In genomic region chr22:17638432-17639237, GRCh38 we compare ENCODE assay signal across 8 cellular contexts. TPM values are rescaled to one million over a fixed set of nuclear protein-coding genes. Genes with fewer than 3 reads are reported as not detected.
DNase-seq lines count a peak whose midpoint lies in the region; ATAC-seq, FAIRE-seq and TF ChIP-seq lines count a peak whose summit lies in the region.

TSS of gene BCL2L13 (plus strand) at chr22:17638757. CDS start at chr22:17655712, 16,955 bp downstream.

- FAIRE-seq in D721Med (lab: Jason Lieb, UNC), result no peak
- peak; percentile 78 for FAIRE-seq in endothelial cell of umbilical vein (lab: Jason Lieb, UNC)

- intact Hi-C loops in OCI-LY7 (cut with micrococcal nuclease; ENCODE audit: unreplicated experiment) (loop anchor here (1.0 to 10.0 kb wide), 5 partner anchors 44 to 439 kb away; partner anchors contain the start of genes ADA2, BID and PEX26), endothelial cell of umbilical vein (cut with micrococcal nuclease) (loop anchor here (1.0 to 10.0 kb wide), 4 partner anchors 10 to 436 kb away; partner anchors contain the start of genes ATP6V1E1, BID and PEX26)

- H3K4me2 ChIP-seq in OCI-LY7 (ENCODE audit: low read length), result peak within 1 kb of the TSS; percentile 88
- peak within 1 kb of the TSS; percentile 85 for H3K4me2 ChIP-seq in endothelial cell of umbilical vein (ENCODE audit: insufficient read depth, low read length)

- no peaks in the 10 kb centered on the region for H3K9me3 ChIP-seq in OCI-LY7 (ENCODE audit: low read length)
- no peaks in the 10 kb centered on the region for H3K9me3 ChIP-seq in endothelial cell of umbilical vein (replicated peaks; ENCODE audit: control insufficient read depth, insufficient read depth, low read length)

- peak within 1 kb of the TSS; percentile 81 for H3K27ac ChIP-seq in OCI-LY7 (ENCODE audit: low read depth, low read length, poor library complexity, severe bottlenecking)
- peak within 1 kb of the TSS; percentile 88 for H3K27ac ChIP-seq in endothelial cell of umbilical vein (ENCODE audit: insufficient read depth, low read depth, low read length)

- H3K79me2 ChIP-seq in OCI-LY7 (ENCODE audit: insufficient read depth, low read depth, low read length) (peaks cover 30% of the 10 kb centered on the region), endothelial cell of umbilical vein (ENCODE audit: control insufficient read depth, insufficient read depth, low read length) (peaks cover 15% of the 10 kb centered on the region)

- CTCF ChIA-PET in OCI-LY7 (lab: Charles Lee; ENCODE audit: unreplicated experiment), result interaction anchor here (0.5 to 0.9 kb wide), 2 partner anchors 80 to 83 kb away, joined by 3 to 4 read pairs; no protein-coding TSS in a partner anchor
- CTCF ChIA-PET in endothelial cell of umbilical vein (lab: Charles Lee), result interaction anchor here (0.6 to 1.4 kb wide), 5 partner anchors 9 to 104 kb away, joined by 3 to 5 read pairs (median 3); no protein-coding TSS in a partner anchor

- POLR2A ChIA-PET in OCI-LY7 (lab: Charles Lee), result interaction anchor here (0.7 to 1.5 kb wide), 8 partner anchors 9 to 143 kb away, joined by 3 to 5 read pairs (median 3); no protein-coding TSS in a partner anchor
- POLR2A ChIA-PET in endothelial cell of umbilical vein (lab: Charles Lee), result no interaction called here

- H3K4me3 ChIP-seq in OCI-LY7 (ENCODE audit: low read depth, low read length, poor library complexity, severe bottlenecking), result peak within 1 kb of the TSS; percentile 81
- H3K4me3 ChIP-seq in endothelial cell of umbilical vein (replicated peaks in 1 of 3; ENCODE audit: insufficient read depth in 1 of 3, low read depth in 1 of 3, low read length in 3 of 3), result peak within 1 kb of the TSS; percentile 60 to 92 (median 86)

- DNase-seq in D721Med (ENCODE audit: insufficient read length, low spot score) (peak; percentile 82), HuH-7 (ENCODE audit: low spot score) (peak; percentile 95), OCI-LY7 (ENCODE audit: low spot score) (peak; percentile 95), activated T-cell treated with anti-CD3 and anti-CD28 coated beads for 1 hour (ENCODE audit: low read depth) (peak; percentile 79), endothelial cell of umbilical vein (ENCODE audit: low read depth, low spot score) (peak; percentile 85), midbrain (lab: John Stamatoyannopoulos, UW) (peak; percentile 89)
- DNase-seq in stimulated activated CD8-positive, alpha-beta memory T cell treated with anti-CD3 and anti-CD28 coated beads, Interleukin-15, amount 100 ng/mL, for 48 hours (ENCODE audit: low read depth in 2 of 2), result peak; percentile 84 to 85

- H2AFZ ChIP-seq in OCI-LY7 (ENCODE audit: low read length) (peak within 1 kb of the TSS; percentile 53), endothelial cell of umbilical vein (ENCODE audit: low read depth, low read length) (peak within 1 kb of the TSS; percentile 57)

- H3K4me1 ChIP-seq in OCI-LY7 (ENCODE audit: insufficient read depth, low read length, poor library complexity, severe bottlenecking) (peaks cover 19% of the 10 kb centered on the region), endothelial cell of umbilical vein (ENCODE audit: control insufficient read depth, extremely low read depth, insufficient read depth, low read length) (peaks cover 16% of the 10 kb centered on the region)

- TF ChIP-seq POLR2A in endothelial cell of umbilical vein (IDR thresholded peaks at IDR 0.05; ENCODE audit: low read depth, low read length), result peak; percentile 76

- TF ChIP-seq CTCF in D721Med (IDR thresholded peaks at IDR 0.05; ENCODE audit: insufficient read depth, missing control alignments) (no peak), OCI-LY7 (conservative IDR thresholded peaks at IDR 0.05; ENCODE audit: low read length) (no peak), endothelial cell of umbilical vein (IDR thresholded peaks at IDR 0.05; ENCODE audit: extremely low read depth in 1 of 2, insufficient read depth in 1 of 2, low read depth in 1 of 2, low read length in 2 of 2) (no peak)

- H3K9ac ChIP-seq in endothelial cell of umbilical vein (replicated peaks; ENCODE audit: extremely low read depth, insufficient read depth, low read length), result peak within 1 kb of the TSS; percentile 98

- BruUV-seq in OCI-LY7 (replicated peaks; lab: Mats Ljungman, UMichigan) (TSS peak; percentile 76), endothelial cell of umbilical vein (replicated peaks; lab: Mats Ljungman, UMichigan) (TSS peak; percentile 65)

- H4K20me1 ChIP-seq in OCI-LY7 (ENCODE audit: insufficient read depth, low read length) (no peaks in the 10 kb centered on the region), endothelial cell of umbilical vein (replicated peaks; ENCODE audit: control insufficient read depth, extremely low read depth, insufficient read depth, low read length) (no peaks in the 10 kb centered on the region)

- H3K27me3 ChIP-seq in endothelial cell of umbilical vein (ENCODE audit: control insufficient read depth in 2 of 2, insufficient read depth in 2 of 2, low read length in 2 of 2), result no peaks in the 10 kb centered on the region

- ATAC-seq in GM21447 (IDR thresholded peaks at IDR 0.05; ENCODE audit: unreplicated experiment), result peak; percentile 88

- no peaks in the 10 kb centered on the region for H3K9me2 ChIP-seq in OCI-LY7 (ENCODE audit: insufficient read depth, low read length)

- peaks cover 11% of the 10 kb centered on the region for H3K36me3 ChIP-seq in OCI-LY7 (ENCODE audit: insufficient read depth, low read length)
- no peaks in the 10 kb centered on the region for H3K36me3 ChIP-seq in endothelial cell of umbilical vein (ENCODE audit: control insufficient read depth in 2 of 2, extremely low read depth in 1 of 2, insufficient read depth in 2 of 2, low read length in 2 of 2)

- H3K9me1 ChIP-seq in endothelial cell of umbilical vein (replicated peaks; ENCODE audit: control insufficient read depth, extremely low read depth, insufficient read depth, low read length), result no peaks in the 10 kb centered on the region

- dilution Hi-C loops in endothelial cell of umbilical vein (cut with MboI; ENCODE audit: extremely low pct_ligation_motif_present, low sequenced_read_pairs), result no loop called here

TF ChIP-seq in endothelial cell of umbilical vein, 7 proteins besides CTCF, POLR2A, EP300 and RAD21:
- TF ChIP-seq GATA2 (IDR thresholded peaks at IDR 0.05; ENCODE audit: insufficient read depth, insufficient read length, low read depth, low read length) (peak; percentile 73), EZH2 (IDR thresholded peaks at IDR 0.05; ENCODE audit: borderline replicate concordance, low read depth, low read length, severe bottlenecking) (no peak), FOS (IDR thresholded peaks at IDR 0.05; ENCODE audit: borderline replicate concordance, insufficient read depth, low read length) (peak; percentile 57), POLR2AphosphoS5 (IDR thresholded peaks at IDR 0.05; ENCODE audit: insufficient read depth, low read depth, low read length) (peak; percentile 76)

RNA-seq across cellular contexts. Expression of gene BCL2L13, which starts in this region (rescaled TPM):
- total RNA-seq in OCI-LY7 (2014; rRNA removed; shearing (Covaris generic)), result 21.7 and 25.2 TPM in 2 replicates
- total RNA-seq in OCI-LY7 (2022) (38.3 and 41.3 TPM in 2 replicates), endothelial cell of umbilical vein (36.2 TPM in 2 replicates)
- 23.9 and 28.1 TPM in 2 replicates for polyA plus RNA-seq in endothelial cell of umbilical vein
- polyA plus RNA-seq in endothelial cell of umbilical vein (2011; cell fraction: cytosol; rRNA removed), result 36.8 and 39.0 TPM in 2 replicates
- polyA plus RNA-seq in endothelial cell of umbilical vein (2011; cell fraction: nucleus; rRNA removed), result 26.0 and 27.1 TPM in 2 replicates
- 44.9 and 48.0 TPM in 2 replicates for polyA plus RNA-seq in endothelial cell of umbilical vein (2012)
- polyA minus RNA-seq in endothelial cell of umbilical vein, result 45.3 and 59.1 TPM in 2 replicates
- polyA minus RNA-seq in endothelial cell of umbilical vein (2011; cell fraction: cytosol; rRNA and poly(A)+ RNA removed), result 19.6 TPM
- polyA minus RNA-seq in endothelial cell of umbilical vein (2011; cell fraction: nucleus; rRNA and poly(A)+ RNA removed), result 13.9 and 18.7 TPM in 2 replicates

Comparison
In these comparisons a context has a peak if more than half of its experiments do, and no peak if none do; other contexts are left out.
1. Peak in every context shown above with its lines: DNase-seq, ATAC-seq, H3K4me3 ChIP-seq and H3K27ac ChIP-seq.